ENCODE assay signal across 13 cellular contexts in the genomic region with DNA sequence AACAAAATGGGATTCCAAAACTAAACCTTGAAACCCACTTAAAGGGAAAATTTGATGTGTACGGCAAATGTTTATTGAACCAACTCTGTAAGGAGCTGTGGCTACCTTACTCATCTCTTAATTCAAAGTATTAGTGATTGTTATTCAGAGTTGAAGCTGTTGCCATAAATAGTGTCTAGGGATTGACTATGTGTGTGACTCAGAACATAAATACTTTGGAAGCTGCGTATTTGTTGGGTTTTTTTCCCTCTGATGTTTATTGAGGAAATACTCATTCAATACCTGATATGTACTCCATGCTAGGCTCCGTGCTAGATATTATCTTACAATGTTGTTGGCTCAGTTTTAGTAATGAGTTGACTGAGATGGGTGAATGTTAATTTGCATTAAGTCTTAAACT.
A peak's percentile ranks its signal among the peaks of the same experiment; 100 is the strongest.
DNase-seq lines count a peak whose midpoint lies in the region; ATAC-seq, FAIRE-seq and TF ChIP-seq lines count a peak whose summit lies in the region.
"Had no signal": no experiment of that assay in that cellular context is flagged by ENCODE, and none has a peak within 500 bp of the region (broad histone marks: within the 10 kb centered on the region; RNA-seq: fewer than 3 reads in every experiment).

No MANE protein-coding gene starts in this region.

- H3K4me2 ChIP-seq in GM12878 (ENCODE audit: control insufficient read depth, insufficient read depth): no peak overlapping the region
- H3K4me2 ChIP-seq in mesenchymal stem cell (ENCODE audit: low read length, poor library complexity, severe bottlenecking): no peak overlapping the region

- H3K36me3 ChIP-seq in GM12878 (ENCODE audit: control insufficient read depth in 2 of 2, insufficient read depth in 2 of 2, low read length in 1 of 2) (peaks cover 0 to 6% of the 10 kb centered on the region in 2 experiments; a peak in 2 of 4 replicates), mesenchymal stem cell (ENCODE audit: control insufficient read depth in 1 of 2, insufficient read depth in 2 of 2, low read depth in 1 of 2, low read length in 2 of 2) (peaks cover 3 to 27% of the 10 kb centered on the region in 2 experiments)

- H3K4me1 ChIP-seq in GM12878 (ENCODE audit: control insufficient read depth, insufficient read depth, low read length): no peaks in the 10 kb centered on the region
- H3K4me1 ChIP-seq in mesenchymal stem cell (ENCODE audit: control insufficient read depth, insufficient read depth, low read depth, low read length): no peaks in the 10 kb centered on the region

- H2BK15ac ChIP-seq in mesenchymal stem cell (ENCODE audit: low read depth, poor library complexity, severe bottlenecking): no peak overlapping the region

- WGBS in GM12878 (ENCODE audit: insufficient coverage, insufficient replicate concordance, low lambda C conversion rate, missing lambda C conversion rate): 36% methylated on average over 3 of the region's 3 CpGs
- 0% methylated on average over 2 of the region's 3 CpGs for WGBS in mesenchymal stem cell

- DNase-seq in AG09309 (ENCODE audit: low read depth): peak; percentile 67
- DNase-seq in GM12878 (ENCODE audit: low read depth, low spot score): no peak
- peak; percentile 94 for DNase-seq in mesenchymal stem cell
- DNase-seq in left cardiac atrium: no peak
- DNase-seq in SK-N-DZ (ENCODE audit: low spot score): no peak
- DNase-seq in SW 1271 (lab: John Stamatoyannopoulos, UW): no peak
- DNase-seq in activated CD4-positive, alpha-beta T cell treated with anti-CD3 and anti-CD28 coated beads for 1 hour: no peak
- DNase-seq: activated effector memory CD4-positive, alpha-beta T cell treated with Interleukin-2 at 50 U/mL for 16 hours; head of caudate nucleus; NCI-H446; stimulated activated CD4-positive, alpha-beta T cell treated with anti-CD3 and anti-CD28 coated beads, Interleukin-1b, Interleukin-23, amount 100 ng/mL, for 48 hours had no signal

- H3K79me2 ChIP-seq in GM12878 (ENCODE audit: control insufficient read depth, insufficient read depth, low read length): no peaks in the 10 kb centered on the region

- H2AFZ ChIP-seq in GM12878 (ENCODE audit: control insufficient read depth, low read depth, low read length): no peak overlapping the region
- no peak overlapping the region for H2AFZ ChIP-seq in mesenchymal stem cell (ENCODE audit: low read depth, low read length)

- no peak overlapping the region for H2AK5ac ChIP-seq in mesenchymal stem cell (ENCODE audit: low read length, severe bottlenecking)

- H3K14ac ChIP-seq in mesenchymal stem cell (ENCODE audit: low read length in 2 of 2): no peak overlapping the region

- no peak overlapping the region for H3K18ac ChIP-seq in mesenchymal stem cell (ENCODE audit: low read depth in 1 of 2, low read length in 2 of 2)

- TF ChIP-seq POLR2A in GM12878 (IDR thresholded peaks at IDR 0.05; ENCODE audit: low read depth, low read length): no peak

- no TSS peak for BruUV-seq in GM12878 (replicated peaks; lab: Mats Ljungman, UMichigan)

- H3K4me3 ChIP-seq in AG09309 (ENCODE audit: control insufficient read depth, low read depth, low read length) (no peak overlapping the region), GM12878 (no peak overlapping the region), mesenchymal stem cell (ENCODE audit: insufficient read depth in 1 of 2, low read depth in 1 of 2, low read length in 2 of 2) (no peak overlapping the region)
- H3K4me3 ChIP-seq: thoracic aorta had no signal

- ATAC-seq in HG02610 (IDR thresholded peaks at IDR 0.05; ENCODE audit: unreplicated experiment): peak; percentile 67
- ATAC-seq in GM12878: no peak
- ATAC-seq in left cardiac atrium: no peak

- H3K4ac ChIP-seq in mesenchymal stem cell (ENCODE audit: low read depth in 1 of 2, low read length in 2 of 2): no peak overlapping the region

- in situ Hi-C loops in GM12878 (cut with MboI): no loop called here

- H2BK120ac ChIP-seq in mesenchymal stem cell (ENCODE audit: low read depth, low read length): no peak overlapping the region

- CTCF ChIA-PET in GM12878 (lab: Yijun Ruan, JAX): no interaction called here

- H3K9me3 ChIP-seq in GM12878 (replicated peaks; ENCODE audit: control insufficient read depth, insufficient read depth, low read length) (no peaks in the 10 kb centered on the region), mesenchymal stem cell (ENCODE audit: control insufficient read depth, low read length) (no peaks in the 10 kb centered on the region)
- H3K9me3 ChIP-seq: thoracic aorta had no signal

- TF ChIP-seq CTCF in AG09309 (IDR thresholded peaks at IDR 0.05; ENCODE audit: control insufficient read depth, insufficient read depth, low read depth, low read length, missing control alignments) (no peak), GM12878 (IDR thresholded peaks at IDR 0.05 in 2 of 3, conservative IDR thresholded peaks at IDR 0.05 in 1 of 3; ENCODE audit: control insufficient read depth in 2 of 3, extremely low read depth in 1 of 3, insufficient read depth in 1 of 3, low read depth in 3 of 3, low read length in 3 of 3) (no peak)

- no peak overlapping the region for H2BK12ac ChIP-seq in mesenchymal stem cell (ENCODE audit: low read length in 2 of 2)

- no peak for FAIRE-seq in GM12878 (lab: Jason Lieb, UNC)

- POLR2A ChIA-PET in GM12878 (lab: Charles Lee): no interaction called here

- H3K27me3 ChIP-seq in GM12878 (replicated peaks in 1 of 2; ENCODE audit: control insufficient read depth in 2 of 2, insufficient read depth in 2 of 2, low read length in 1 of 2) (no peaks in the 10 kb centered on the region), mesenchymal stem cell (ENCODE audit: control insufficient read depth in 1 of 2, insufficient read depth in 1 of 2, low read length in 2 of 2) (no peaks in the 10 kb centered on the region)

- H4K91ac ChIP-seq in mesenchymal stem cell (ENCODE audit: low read length): no peak overlapping the region

- no peaks in the 10 kb centered on the region for H4K20me1 ChIP-seq in GM12878 (ENCODE audit: control insufficient read depth, insufficient read depth)

- H3K27ac ChIP-seq in GM12878 (ENCODE audit: control insufficient read depth, insufficient read depth) (no peak overlapping the region), mesenchymal stem cell (ENCODE audit: low read length, poor library complexity, severe bottlenecking) (no peak overlapping the region)
- H3K27ac ChIP-seq: thoracic aorta had no signal

- no peak for TF ChIP-seq EP300 in GM12878 (IDR thresholded peaks at IDR 0.05; ENCODE audit: borderline replicate concordance in 1 of 2, control insufficient read depth in 1 of 2, low read depth in 2 of 2, low read length in 2 of 2)

- intact Hi-C loops in GM12878 (cut with micrococcal nuclease; ENCODE audit: unreplicated experiment) (no loop called here), left cardiac atrium (cut with DNase I) (no loop called here)

- no peak overlapping the region for H4K8ac ChIP-seq in mesenchymal stem cell (ENCODE audit: low read length)

- H3K79me1 ChIP-seq in mesenchymal stem cell (replicated peaks; ENCODE audit: low read length, poor library complexity, severe bottlenecking): no peaks in the 10 kb centered on the region

- no peak for TF ChIP-seq RAD21 in GM12878 (IDR thresholded peaks at IDR 0.05; ENCODE audit: insufficient read depth, low read depth, low read length)

- SMC1A ChIA-PET in GM12878 (lab: Charles Lee; ENCODE audit: uncharacterized antibody, unreplicated experiment): interaction anchor here (0.7 kb wide), 1 partner anchor 41 kb away, joined by 3 read pairs; no protein-coding TSS in a partner anchor

- RAD21 ChIA-PET in GM12878 (lab: Charles Lee; ENCODE audit: unreplicated experiment): no interaction called here

- H3K23ac ChIP-seq in mesenchymal stem cell (ENCODE audit: low read length in 2 of 2): no peak overlapping the region

- no peak overlapping the region for H2BK5ac ChIP-seq in mesenchymal stem cell (ENCODE audit: low read depth, low read length, poor library complexity, severe bottlenecking)

- no peak overlapping the region for H3K9ac ChIP-seq in GM12878 (ENCODE audit: control insufficient read depth, insufficient read depth, low read length)
- H3K9ac ChIP-seq in mesenchymal stem cell (ENCODE audit: low read length): peak overlapping the region; percentile 81

TF ChIP-seq in GM12878, 131 proteins besides CTCF, POLR2A, EP300 and RAD21 (continues in another document):
- TF ChIP-seq NR2F1 (conservative IDR thresholded peaks at IDR 0.05): no peak
- TF ChIP-seq NFIC (IDR thresholded peaks at IDR 0.05; ENCODE audit: low read depth, low read length): peak; percentile 37; the same call in 1 of the 2 replicates
- no peak for TF ChIP-seq EED (IDR thresholded peaks at IDR 0.05; ENCODE audit: low read depth)
- no peak for TF ChIP-seq BMI1 (IDR thresholded peaks at IDR 0.05; ENCODE audit: borderline replicate concordance)
- TF ChIP-seq CBX3 (IDR thresholded peaks at IDR 0.05; ENCODE audit: borderline replicate concordance, low read depth): no peak
- TF ChIP-seq, protein P1, sequence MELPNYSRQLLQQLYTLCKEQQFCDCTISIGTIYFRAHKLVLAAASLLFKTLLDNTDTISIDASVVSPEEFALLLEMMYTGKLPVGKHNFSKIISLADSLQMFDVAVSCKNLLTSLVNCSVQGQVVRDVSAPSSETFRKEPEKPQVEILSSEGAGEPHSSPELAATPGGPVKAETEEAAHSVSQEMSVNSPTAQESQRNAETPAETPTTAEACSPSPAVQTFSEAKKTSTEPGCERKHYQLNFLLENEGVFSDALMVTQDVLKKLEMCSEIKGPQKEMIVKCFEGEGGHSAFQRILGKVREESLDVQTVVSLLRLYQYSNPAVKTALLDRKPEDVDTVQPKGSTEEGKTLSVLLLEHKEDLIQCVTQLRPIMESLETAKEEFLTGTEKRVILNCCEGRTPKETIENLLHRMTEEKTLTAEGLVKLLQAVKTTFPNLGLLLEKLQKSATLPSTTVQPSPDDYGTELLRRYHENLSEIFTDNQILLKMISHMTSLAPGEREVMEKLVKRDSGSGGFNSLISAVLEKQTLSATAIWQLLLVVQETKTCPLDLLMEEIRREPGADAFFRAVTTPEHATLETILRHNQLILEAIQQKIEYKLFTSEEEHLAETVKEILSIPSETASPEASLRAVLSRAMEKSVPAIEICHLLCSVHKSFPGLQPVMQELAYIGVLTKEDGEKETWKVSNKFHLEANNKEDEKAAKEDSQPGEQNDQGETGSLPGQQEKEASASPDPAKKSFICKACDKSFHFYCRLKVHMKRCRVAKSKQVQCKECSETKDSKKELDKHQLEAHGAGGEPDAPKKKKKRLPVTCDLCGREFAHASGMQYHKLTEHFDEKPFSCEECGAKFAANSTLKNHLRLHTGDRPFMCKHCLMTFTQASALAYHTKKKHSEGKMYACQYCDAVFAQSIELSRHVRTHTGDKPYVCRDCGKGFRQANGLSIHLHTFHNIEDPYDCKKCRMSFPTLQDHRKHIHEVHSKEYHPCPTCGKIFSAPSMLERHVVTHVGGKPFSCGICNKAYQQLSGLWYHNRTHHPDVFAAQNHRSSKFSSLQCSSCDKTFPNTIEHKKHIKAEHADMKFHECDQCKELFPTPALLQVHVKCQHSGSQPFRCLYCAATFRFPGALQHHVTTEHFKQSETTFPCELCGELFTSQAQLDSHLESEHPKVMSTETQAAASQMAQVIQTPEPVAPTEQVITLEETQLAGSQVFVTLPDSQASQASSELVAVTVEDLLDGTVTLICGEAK (IDR thresholded peaks at IDR 0.05; ENCODE audit: borderline replicate concordance): no peak
- TF ChIP-seq CBFB (IDR thresholded peaks at IDR 0.05; ENCODE audit: low read depth): no peak
- no peak for TF ChIP-seq FOXK2 (IDR thresholded peaks at IDR 0.05)

Comparison
In these comparisons a context has a peak if more than half of its experiments do, and no peak if none do; other contexts are left out.
1. DNase-seq: peak in AG09309 (single experiment) and mesenchymal stem cell (single experiment); none in GM12878 (single experiment), left cardiac atrium (single experiment), SK-N-DZ (single experiment), SW 1271 (0 of 2) and activated CD4-positive, alpha-beta T cell treated with anti-CD3 and anti-CD28 coated beads for 1 hour (single experiment).